Comparison of ENCODE assay signal across 11 cellular contexts in the genomic region with DNA sequence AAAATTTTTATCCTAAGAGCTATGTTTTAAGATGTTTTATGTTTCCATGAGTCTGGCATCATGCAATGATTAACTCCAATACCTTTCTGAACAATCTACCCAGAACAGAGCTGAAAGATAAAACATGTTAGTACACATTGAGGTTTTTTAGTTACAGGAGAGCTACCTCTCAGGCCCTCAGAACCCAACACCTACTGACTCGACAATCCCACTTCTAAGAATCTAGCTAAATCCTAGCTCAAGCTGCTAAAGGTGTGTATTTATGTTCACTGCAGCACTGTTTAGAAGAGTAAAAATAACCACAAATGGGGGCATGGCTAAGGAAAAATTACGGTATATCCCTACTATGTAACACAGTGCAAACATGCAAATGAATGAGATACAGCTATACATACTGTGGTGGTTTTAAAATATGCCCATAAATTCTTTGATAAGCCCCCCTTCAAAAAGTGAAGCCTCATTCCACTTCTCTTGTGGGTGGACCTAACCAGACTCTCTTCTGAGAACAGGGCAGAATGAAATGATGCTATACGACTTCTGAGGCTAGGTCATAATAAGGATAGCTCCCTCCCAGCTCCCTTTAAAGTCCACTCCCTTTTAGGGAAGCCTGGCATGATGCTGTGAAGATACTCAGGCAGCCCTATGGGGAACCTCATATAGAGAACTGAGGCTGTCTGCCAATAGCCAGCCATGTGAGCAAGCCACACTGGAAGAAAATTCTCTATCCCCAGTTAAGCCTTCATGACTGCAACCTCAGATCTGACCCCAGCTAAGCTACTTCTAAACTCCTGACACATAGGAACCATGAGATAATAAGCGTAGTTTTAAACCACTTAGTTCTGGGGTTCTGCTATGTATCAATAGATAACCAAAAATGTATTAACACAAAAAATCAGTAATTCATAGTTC. TPM values are rescaled to one million over a fixed set of nuclear protein-coding genes. Genes with fewer than 3 reads are reported as not detected.
DNase-seq lines count a peak whose midpoint lies in the region; ATAC-seq and TF ChIP-seq lines count a peak whose summit lies in the region.
"Had no signal": no experiment of that assay in that cellular context is flagged by ENCODE, and none has a peak within 500 bp of the region (broad histone marks: within the 10 kb centered on the region; RNA-seq: fewer than 3 reads in every experiment).

No MANE protein-coding gene starts in this region.

- no peak overlapping the region for H3K27ac ChIP-seq in RWPE1
- H3K27ac ChIP-seq: 22Rv1 had no signal

- TF ChIP-seq CTCF in lower leg skin (IDR thresholded peaks at IDR 0.05): no peak
- TF ChIP-seq CTCF in RWPE1 (conservative IDR thresholded peaks at IDR 0.05; ENCODE audit: low read depth): no peak

- H3K4me1 Mint-ChIP-seq in activated naive CD8-positive, alpha-beta T cell treated with anti-CD3 and anti-CD28 coated beads, Interleukin-2, amount 50 U/mL, for 24 hours: peaks cover 89% of the 10 kb centered on the region
- H3K4me1 Mint-ChIP-seq in naive thymus-derived CD8-positive, alpha-beta T cell: peaks cover 41 to 96% (median 90%) of the 10 kb centered on the region in 4 donors

- peak overlapping the region; percentile 60 for H3K27ac Mint-ChIP-seq in activated naive CD8-positive, alpha-beta T cell treated with anti-CD3 and anti-CD28 coated beads, Interleukin-2, amount 50 U/mL, for 24 hours
- H3K27ac Mint-ChIP-seq in naive thymus-derived CD8-positive, alpha-beta T cell: peak overlapping the region; percentile 24 to 94 (median 80)

- H3K27me3 Mint-ChIP-seq in activated naive CD8-positive, alpha-beta T cell treated with anti-CD3 and anti-CD28 coated beads, Interleukin-2, amount 50 U/mL, for 24 hours: no peaks in the 10 kb centered on the region
- no peaks in the 10 kb centered on the region for H3K27me3 Mint-ChIP-seq in naive thymus-derived CD8-positive, alpha-beta T cell

- H3K4me3 Mint-ChIP-seq in activated naive CD8-positive, alpha-beta T cell treated with anti-CD3 and anti-CD28 coated beads, Interleukin-2, amount 50 U/mL, for 24 hours: no peak overlapping the region
- H3K4me3 Mint-ChIP-seq in naive thymus-derived CD8-positive, alpha-beta T cell: peak overlapping the region; percentile 7 to 71 (median 52)

- no peak overlapping the region for H3K4me3 ChIP-seq in lower leg skin (ENCODE audit: low read depth, poor library complexity, severe bottlenecking)

- WGBS in lower leg skin, 2 donors: 81 to 87% methylated on average over 4 of the region's 4 CpGs

- POLR2A ChIA-PET in naive thymus-derived CD8-positive, alpha-beta T cell (lab: Charles Lee): interaction anchor here (0.7 to 1.5 kb wide), 9 partner anchors 10 to 32 kb away, joined by 3 to 10 read pairs (median 4); no protein-coding TSS in a partner anchor
- POLR2A ChIA-PET in RWPE1 (lab: Yijun Ruan, JAX; ENCODE audit: low non-redundant PET): no interaction called here

- intact Hi-C loops in lower leg skin (cut with DNase I; ENCODE audit: low total_unique reads): no loop called here

- H3K36me3 Mint-ChIP-seq in activated naive CD8-positive, alpha-beta T cell treated with anti-CD3 and anti-CD28 coated beads, Interleukin-2, amount 50 U/mL, for 24 hours (ENCODE audit: low read depth): peaks cover 52% of the 10 kb centered on the region
- peaks cover 0 to 44% (median 11%) of the 10 kb centered on the region in 3 donors for H3K36me3 Mint-ChIP-seq in naive thymus-derived CD8-positive, alpha-beta T cell

- no peak for TF ChIP-seq POLR2A in lower leg skin (IDR thresholded peaks at IDR 0.05)

- CTCF ChIA-PET in RWPE1 (lab: Yijun Ruan, JAX): interaction anchor here (0.6 kb wide), 1 partner anchor 284 kb away, joined by 6 read pairs; no protein-coding TSS in a partner anchor

- ATAC-seq in activated naive CD8-positive, alpha-beta T cell treated with anti-CD3 and anti-CD28 coated beads, Interleukin-2, amount 50 U/mL, for 24 hours: peak; percentile 35
- peak; percentile 63 to 66 for ATAC-seq in naive thymus-derived CD8-positive, alpha-beta T cell
- no peak for ATAC-seq in HG02852 (IDR thresholded peaks at IDR 0.05; ENCODE audit: unreplicated experiment)

- DNase-seq in NCI-H1092 treated with DMSO at 0.1 percent for 48 hours (lab: John Stamatoyannopoulos, UW) (peak; percentile 38), NCI-H1092 (lab: John Stamatoyannopoulos, UW) (no peak), NCI-H1930 (lab: John Stamatoyannopoulos, UW) (peak; percentile 14 to 30), lower leg skin (ENCODE audit: low spot score in 2 of 2) (no peak), RWPE1 (ENCODE audit: low spot score) (no peak)
- DNase-seq in activated naive CD8-positive, alpha-beta T cell treated with anti-CD3 and anti-CD28 coated beads, Interleukin-2, amount 50 U/mL, for 24 hours: no peak
- peak in 3 of 10 donors; percentile 22 to 46 (median 29) for DNase-seq in naive thymus-derived CD8-positive, alpha-beta T cell
- DNase-seq: activated gamma-delta T cell, DMS79 treated with DMSO at 0.1 percent for 48 hours had no signal

- peaks cover 6% of the 10 kb centered on the region for H3K9me3 Mint-ChIP-seq in activated naive CD8-positive, alpha-beta T cell treated with anti-CD3 and anti-CD28 coated beads, Interleukin-2, amount 50 U/mL, for 24 hours
- H3K9me3 Mint-ChIP-seq in naive thymus-derived CD8-positive, alpha-beta T cell: no peaks in the 10 kb centered on the region

RNA-seq across cellular contexts. Expression of a gene that starts 29.5 kb away (rescaled TPM):
- total RNA-seq in naive thymus-derived CD8-positive, alpha-beta T cell: 100 to 1,000 TPM; 484 to 533 TPM
- polyA plus RNA-seq in naive thymus-derived CD8-positive, alpha-beta T cell: 100 to 1,000 TPM; 746 to 988 (median 748) TPM
- 100 to 1,000 TPM; 158 to 250 (median 206) TPM for total RNA-seq in lower leg skin

Comparison
In these comparisons a context has a peak if more than half of its experiments do, and no peak if none do; other contexts are left out.
1. DNase-seq: peak in NCI-H1092 treated with DMSO at 0.1 percent for 48 hours (single experiment) and NCI-H1930 (2 of 2); none in NCI-H1092 (single experiment), activated naive CD8-positive, alpha-beta T cell treated with anti-CD3 and anti-CD28 coated beads, Interleukin-2, amount 50 U/mL, for 24 hours (single experiment), lower leg skin (0 of 2) and RWPE1 (single experiment).